In the genomic region with DNA sequence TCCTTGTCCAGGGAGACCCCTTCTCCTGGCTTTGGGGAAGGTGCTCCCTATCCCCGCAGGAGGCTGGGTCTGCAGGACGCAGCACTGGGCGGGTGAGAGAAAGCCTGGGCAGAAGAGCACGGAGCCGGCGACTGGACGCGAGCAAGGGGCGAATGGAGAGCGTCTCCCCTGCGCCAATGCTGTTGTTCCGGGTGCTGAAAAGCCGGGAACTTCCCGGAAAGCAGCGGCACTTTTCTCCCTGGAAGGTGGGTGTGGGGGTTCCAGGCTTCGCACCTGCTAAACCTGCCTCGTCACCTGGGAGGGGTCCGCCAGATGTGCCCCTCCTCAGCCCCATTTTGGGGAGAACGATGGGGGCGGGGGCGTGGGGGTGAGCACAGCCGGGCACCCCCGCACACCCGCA, we compare ENCODE assay signal across 14 cellular contexts.
DNase-seq lines count a peak whose midpoint lies in the region; ATAC-seq and TF ChIP-seq lines count a peak whose summit lies in the region.
"Had no signal": no experiment of that assay in that cellular context is flagged by ENCODE, and none has a peak within 500 bp of the region (broad histone marks: within the 10 kb centered on the region; RNA-seq: fewer than 3 reads in every experiment).

No MANE protein-coding gene starts in this region.

- H3K4me1 ChIP-seq in mesendoderm (ENCODE audit: control insufficient read depth, low read depth, low read length) (peaks cover 2% of the 10 kb centered on the region), stomach smooth muscle (ENCODE audit: control insufficient read depth, insufficient read depth, low read length) (peaks cover 11% of the 10 kb centered on the region)

- no peak overlapping the region for H4K5ac ChIP-seq in mesendoderm (ENCODE audit: low read length)

- no peak for TF ChIP-seq CTCF in endothelial cell (IDR thresholded peaks at IDR 0.05; ENCODE audit: unreplicated experiment)

- H3K27me3 ChIP-seq in MG63 (peaks cover 34% of the 10 kb centered on the region), mesendoderm (ENCODE audit: insufficient read depth, low read length, poor library complexity) (no peaks in the 10 kb centered on the region), stomach smooth muscle (ENCODE audit: control insufficient read depth in 1 of 2, insufficient read depth in 2 of 2, low read length in 2 of 2) (peaks cover 0 to 2% of the 10 kb centered on the region in 2 donors)

- H2AK5ac ChIP-seq in mesendoderm (ENCODE audit: low read length): no peak overlapping the region

- H3K79me1 ChIP-seq in mesendoderm (ENCODE audit: low read length): no peaks in the 10 kb centered on the region

- H3K36me3 ChIP-seq in MG63 (no peaks in the 10 kb centered on the region), mesendoderm (ENCODE audit: control insufficient read depth, insufficient read depth, low read length) (no peaks in the 10 kb centered on the region), stomach smooth muscle (ENCODE audit: control insufficient read depth in 2 of 2, insufficient read depth in 2 of 2, low read length in 2 of 2) (no peaks in the 10 kb centered on the region)

- H3K23ac ChIP-seq in mesendoderm (ENCODE audit: low read length): no peak overlapping the region

- H2BK5ac ChIP-seq in mesendoderm (ENCODE audit: low read length): no peak overlapping the region

- H3K36me3 Mint-ChIP-seq in endothelial cell (ENCODE audit: low read depth, unreplicated experiment): no peaks in the 10 kb centered on the region
- H3K36me3 Mint-ChIP-seq in activated CD4-positive, alpha-beta T cell treated with anti-CD3 and anti-CD28 coated beads, Interleukin-2, amount 10 ng/mL, durations not matched to agents 7 days and 5 days (ENCODE audit: low read depth): no peaks in the 10 kb centered on the region
- H3K36me3 Mint-ChIP-seq: activated naive CD4-positive, alpha-beta T cell treated with anti-CD3 and anti-CD28 coated beads, Interleukin-2, amount 50 U/mL, for 72 hours had no signal

- no peaks in the 10 kb centered on the region for H3K79me2 ChIP-seq in mesendoderm (ENCODE audit: control insufficient read depth, insufficient read depth, low read length)

- H3K56ac ChIP-seq in mesendoderm (ENCODE audit: low read length): peak overlapping the region; percentile 29

- POLR2A ChIA-PET in activated CD4-positive, alpha-beta T cell treated with anti-CD3 and anti-CD28 coated beads, Interleukin-2, amount 10 ng/mL, durations not matched to agents 7 days and 5 days (lab: Charles Lee): no interaction called here

- H2BK15ac ChIP-seq in mesendoderm (replicated peaks; ENCODE audit: low read depth): no peak overlapping the region

- H3K18ac ChIP-seq in mesendoderm (ENCODE audit: low read length): no peak overlapping the region

- H3K4ac ChIP-seq in mesendoderm (ENCODE audit: low read depth, low read length): no peak overlapping the region

- H3K9me3 ChIP-seq in MG63: no peaks in the 10 kb centered on the region
- no peaks in the 10 kb centered on the region for H3K9me3 ChIP-seq in stomach smooth muscle (ENCODE audit: control insufficient read depth in 2 of 2, low read length in 2 of 2)

- no peak overlapping the region for H2BK120ac ChIP-seq in mesendoderm (ENCODE audit: low read depth, low read length)

- no peak overlapping the region for H4K8ac ChIP-seq in mesendoderm (ENCODE audit: low read depth, low read length)

- peak overlapping the region; percentile 20 for H3K4me2 ChIP-seq in mesendoderm (ENCODE audit: low read length)

- WGBS in mesendoderm (ENCODE audit: extremely low coverage, insufficient coverage, low lambda C conversion rate): no CpG with 5 or more reads among the region's 24 CpGs

- H3K4me1 Mint-ChIP-seq in endothelial cell (ENCODE audit: unreplicated experiment): no peaks in the 10 kb centered on the region
- no peaks in the 10 kb centered on the region for H3K4me1 Mint-ChIP-seq in activated CD4-positive, alpha-beta T cell treated with anti-CD3 and anti-CD28 coated beads, Interleukin-2, amount 10 ng/mL, durations not matched to agents 7 days and 5 days

- H3K4me3 ChIP-seq in MG63: no peak overlapping the region
- H3K4me3 ChIP-seq in mesendoderm (ENCODE audit: low read length): no peak overlapping the region
- peak overlapping the region; percentile 54 to 72 for H3K4me3 ChIP-seq in stomach smooth muscle (ENCODE audit: low read length in 2 of 2)

- ATAC-seq in HG03342 (IDR thresholded peaks at IDR 0.05; ENCODE audit: unreplicated experiment) (no peak), HG02763 (IDR thresholded peaks at IDR 0.05; ENCODE audit: unreplicated experiment) (no peak)
- ATAC-seq: activated naive CD4-positive, alpha-beta T cell treated with anti-CD3 and anti-CD28 coated beads, Interleukin-2, amount 50 U/mL, for 72 hours had no signal

- H3K9ac ChIP-seq in mesendoderm (ENCODE audit: low read length): no peak overlapping the region
- no peak overlapping the region for H3K9ac ChIP-seq in stomach smooth muscle (ENCODE audit: low read length in 2 of 2)

- H3K27ac Mint-ChIP-seq in endothelial cell (ENCODE audit: unreplicated experiment): no peak overlapping the region
- no peak overlapping the region for H3K27ac Mint-ChIP-seq in activated CD4-positive, alpha-beta T cell treated with anti-CD3 and anti-CD28 coated beads, Interleukin-2, amount 10 ng/mL, durations not matched to agents 7 days and 5 days
- H3K27ac Mint-ChIP-seq: activated naive CD4-positive, alpha-beta T cell treated with anti-CD3 and anti-CD28 coated beads, Interleukin-2, amount 50 U/mL, for 72 hours; T-helper 2 cell treated with Interferon-gamma antibody and Interleukin-4, amounts not matched to agents 5 μg/mL and 100 μg/mL, for 36 hours had no signal

- no peaks in the 10 kb centered on the region for H3K27me3 Mint-ChIP-seq in endothelial cell (ENCODE audit: unreplicated experiment)
- peaks cover 11% of the 10 kb centered on the region for H3K27me3 Mint-ChIP-seq in activated CD4-positive, alpha-beta T cell treated with anti-CD3 and anti-CD28 coated beads, Interleukin-2, amount 10 ng/mL, durations not matched to agents 7 days and 5 days

- CTCF ChIA-PET in activated CD4-positive, alpha-beta T cell treated with anti-CD3 and anti-CD28 coated beads, Interleukin-2, amount 10 ng/mL, durations not matched to agents 7 days and 5 days (lab: Charles Lee): no interaction called here

- H3K27ac ChIP-seq in mesendoderm (ENCODE audit: low read depth, low read length): no peak overlapping the region
- H3K27ac ChIP-seq in stomach smooth muscle (ENCODE audit: low read length): no peak overlapping the region
- H3K27ac ChIP-seq: HL-60 had no signal

- no peaks in the 10 kb centered on the region for H3K9me3 Mint-ChIP-seq in endothelial cell (ENCODE audit: unreplicated experiment)
- no peaks in the 10 kb centered on the region for H3K9me3 Mint-ChIP-seq in activated CD4-positive, alpha-beta T cell treated with anti-CD3 and anti-CD28 coated beads, Interleukin-2, amount 10 ng/mL, durations not matched to agents 7 days and 5 days
- H3K9me3 Mint-ChIP-seq: activated naive CD4-positive, alpha-beta T cell treated with anti-CD3 and anti-CD28 coated beads, Interleukin-2, amount 50 U/mL, for 72 hours; T-helper 2 cell treated with Interferon-gamma antibody and Interleukin-4, amounts not matched to agents 5 μg/mL and 100 μg/mL, for 36 hours had no signal

- H3K4me3 Mint-ChIP-seq in endothelial cell (ENCODE audit: unreplicated experiment): peak overlapping the region; percentile 71
- no peak overlapping the region for H3K4me3 Mint-ChIP-seq in activated CD4-positive, alpha-beta T cell treated with anti-CD3 and anti-CD28 coated beads, Interleukin-2, amount 10 ng/mL, durations not matched to agents 7 days and 5 days
- H3K4me3 Mint-ChIP-seq: T-helper 2 cell treated with Interferon-gamma antibody and Interleukin-4, amounts not matched to agents 5 μg/mL and 100 μg/mL, for 36 hours had no signal

- peak; percentile 5 for DNase-seq in MG63
- peak; percentile 40 for DNase-seq in endothelial cell (ENCODE audit: low spot score)
- DNase-seq in mesendoderm: peak; percentile 40
- DNase-seq in activated CD4-positive, alpha-beta T cell treated with anti-CD3 and anti-CD28 coated beads, Interleukin-2, amount 10 ng/mL, durations not matched to agents 7 days and 5 days: no peak
- no peak for DNase-seq in NCI-H1048 (lab: John Stamatoyannopoulos, UW)
- DNase-seq: C1 segment of cervical spinal cord; NCI-H446 treated with DMSO at 0.1 percent for 48 hours; stimulated activated CD4-positive, alpha-beta T cell treated with anti-CD3 and anti-CD28 coated beads, Interleukin-15, amount 100 ng/mL, for 24 hours had no signal

Comparison
In these comparisons a context has a peak if more than half of its experiments do, and no peak if none do; other contexts are left out.
1. DNase-seq: peak in MG63 (single experiment), endothelial cell (single experiment) and mesendoderm (single experiment); none in activated CD4-positive, alpha-beta T cell treated with anti-CD3 and anti-CD28 coated beads, Interleukin-2, amount 10 ng/mL, durations not matched to agents 7 days and 5 days (single experiment) and NCI-H1048 (single experiment).
2. H3K4me3 ChIP-seq: peak in stomach smooth muscle (2 of 2); none in MG63 (single experiment) and mesendoderm (single experiment).